In genomic region chr2:217413193-217413592, GRCh38 we compare ENCODE assay signal across 13 cellular contexts.
DNase-seq lines count a peak whose midpoint lies in the region; ATAC-seq and TF ChIP-seq lines count a peak whose summit lies in the region.
"Had no signal": no experiment of that assay in that cellular context is flagged by ENCODE, and none has a peak within 500 bp of the region (broad histone marks: within the 10 kb centered on the region; RNA-seq: fewer than 3 reads in every experiment).

No MANE protein-coding gene starts in this region.

- no peak overlapping the region for H4K91ac ChIP-seq in mesenchymal stem cell (ENCODE audit: low read length)

- no peaks in the 10 kb centered on the region for H3K36me3 ChIP-seq in mesenchymal stem cell (ENCODE audit: control insufficient read depth in 1 of 2, insufficient read depth in 2 of 2, low read depth in 1 of 2, low read length in 2 of 2)
- H3K36me3 ChIP-seq in stomach smooth muscle (ENCODE audit: control insufficient read depth in 2 of 2, insufficient read depth in 2 of 2, low read length in 2 of 2) = no peaks in the 10 kb centered on the region

- H3K9me3 ChIP-seq in mesenchymal stem cell (ENCODE audit: control insufficient read depth, low read length) (no peaks in the 10 kb centered on the region), stomach smooth muscle (ENCODE audit: control insufficient read depth in 2 of 2, low read length in 2 of 2) (no peaks in the 10 kb centered on the region)

- no peak overlapping the region for H2BK5ac ChIP-seq in mesenchymal stem cell (ENCODE audit: low read depth, low read length, poor library complexity, severe bottlenecking)

- no peak for TF ChIP-seq CTCF in choroid plexus epithelial cell (conservative IDR thresholded peaks at IDR 0.05; ENCODE audit: low read depth, low read length)

- peak overlapping the region; percentile 88 for H3K9ac ChIP-seq in mesenchymal stem cell (ENCODE audit: low read length)
- H3K9ac ChIP-seq in stomach smooth muscle (ENCODE audit: low read length in 2 of 2) = no peak overlapping the region

- no peak overlapping the region for H2AFZ ChIP-seq in mesenchymal stem cell (ENCODE audit: low read depth, low read length)

- no peak overlapping the region for H3K23ac ChIP-seq in mesenchymal stem cell (ENCODE audit: low read length in 2 of 2)

- WGBS in mesenchymal stem cell = 74% methylated on average over 5 of the region's 5 CpGs

- no peak overlapping the region for H4K8ac ChIP-seq in mesenchymal stem cell (ENCODE audit: low read length)

- H3K4me1 ChIP-seq in mesenchymal stem cell (ENCODE audit: control insufficient read depth, insufficient read depth, low read depth, low read length) (no peaks in the 10 kb centered on the region), stomach smooth muscle (ENCODE audit: control insufficient read depth, insufficient read depth, low read length) (peaks cover 29% of the 10 kb centered on the region)

- H3K14ac ChIP-seq in mesenchymal stem cell (ENCODE audit: low read length in 2 of 2) = no peak overlapping the region

- no peak overlapping the region for H3K4ac ChIP-seq in mesenchymal stem cell (ENCODE audit: low read depth in 1 of 2, low read length in 2 of 2)

- H3K27me3 ChIP-seq in mesenchymal stem cell (ENCODE audit: control insufficient read depth in 1 of 2, insufficient read depth in 1 of 2, low read length in 2 of 2) (no peaks in the 10 kb centered on the region), stomach smooth muscle (ENCODE audit: control insufficient read depth in 1 of 2, insufficient read depth in 2 of 2, low read length in 2 of 2) (no peaks in the 10 kb centered on the region)

- H2BK120ac ChIP-seq in mesenchymal stem cell (ENCODE audit: low read depth, low read length) = no peak overlapping the region

- no peaks in the 10 kb centered on the region for H3K79me1 ChIP-seq in mesenchymal stem cell (replicated peaks; ENCODE audit: low read length, poor library complexity, severe bottlenecking)

- no peak overlapping the region for H3K18ac ChIP-seq in mesenchymal stem cell (ENCODE audit: low read depth in 1 of 2, low read length in 2 of 2)

- H2BK15ac ChIP-seq in mesenchymal stem cell (ENCODE audit: low read depth, poor library complexity, severe bottlenecking) = no peak overlapping the region

- DNase-seq in GM03348 (ENCODE audit: low spot score) (peak; percentile 62), choroid plexus epithelial cell (ENCODE audit: low read depth) (peak; percentile 47), mesenchymal stem cell (peak; percentile 69), NOMO-1 treated with dmso at 0.1 percent for 144 hours (lab: John Stamatoyannopoulos, UW; ENCODE audit: unreplicated experiment) (no peak), SKM-1 treated with dmso at 0.1 percent for 144 hours (lab: John Stamatoyannopoulos, UW; ENCODE audit: unreplicated experiment) (no peak)
- DNase-seq: DMS53, kidney glomerular epithelial cell, NCI-H1092, T-cell had no signal

- no peak overlapping the region for H3K4me2 ChIP-seq in mesenchymal stem cell (ENCODE audit: low read length, poor library complexity, severe bottlenecking)

- no peak for ATAC-seq in HG03521 (IDR thresholded peaks at IDR 0.05; ENCODE audit: unreplicated experiment)
- ATAC-seq in HG03460 (IDR thresholded peaks at IDR 0.05; ENCODE audit: unreplicated experiment) = no peak
- ATAC-seq: HepG2, T-cell had no signal

- H3K4me3 ChIP-seq in choroid plexus epithelial cell (ENCODE audit: low read depth, low read length) (no peak overlapping the region), mesenchymal stem cell (ENCODE audit: insufficient read depth in 1 of 2, low read depth in 1 of 2, low read length in 2 of 2) (peak overlapping the region in 1 of 2 experiments; percentile 7), stomach smooth muscle (ENCODE audit: low read length in 2 of 2) (peak overlapping the region in 1 of 2 donors; percentile 31)

- H3K27ac ChIP-seq in mesenchymal stem cell (ENCODE audit: low read length, poor library complexity, severe bottlenecking) = no peak overlapping the region
- peak overlapping the region; percentile 72 for H3K27ac ChIP-seq in stomach smooth muscle (ENCODE audit: low read length)

- no peak overlapping the region for H2AK5ac ChIP-seq in mesenchymal stem cell (ENCODE audit: low read length, severe bottlenecking)

- H2BK12ac ChIP-seq in mesenchymal stem cell (ENCODE audit: low read length in 2 of 2) = no peak overlapping the region

Comparison
In these comparisons a context has a peak if more than half of its experiments do, and no peak if none do; other contexts are left out.
1. DNase-seq: peak in GM03348 (single experiment), choroid plexus epithelial cell (single experiment) and mesenchymal stem cell (single experiment); none in NOMO-1 treated with dmso at 0.1 percent for 144 hours (single experiment) and SKM-1 treated with dmso at 0.1 percent for 144 hours (single experiment).